In the genomic region with DNA sequence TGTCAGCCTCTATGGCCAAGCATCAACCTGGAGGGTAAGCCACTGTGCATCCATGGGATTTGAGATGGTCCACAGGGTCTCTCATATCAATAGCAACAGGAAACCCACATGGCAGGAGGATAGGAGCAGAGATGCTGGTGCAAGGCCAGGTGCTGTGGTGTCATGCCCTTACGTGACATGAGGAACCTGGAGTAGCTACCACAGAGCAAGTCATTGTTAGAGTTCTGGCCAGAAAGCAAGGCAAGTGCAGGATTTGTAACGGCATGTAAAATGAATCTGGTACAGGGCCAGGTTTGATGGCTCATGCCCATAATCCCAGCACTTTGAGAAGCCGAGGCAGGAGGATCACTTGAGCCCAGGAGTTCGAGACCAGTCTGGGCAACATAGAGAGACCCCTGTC, we compare ENCODE assay signal across 22 cellular contexts. TPM values are rescaled to one million over a fixed set of nuclear protein-coding genes. Genes with fewer than 3 reads are reported as not detected.
DNase-seq lines count a peak whose midpoint lies in the region; TF ChIP-seq lines count a peak whose summit lies in the region.
"Had no signal": no experiment of that assay in that cellular context is flagged by ENCODE, and none has a peak within 500 bp of the region (broad histone marks: within the 10 kb centered on the region; RNA-seq: fewer than 3 reads in every experiment).

No MANE protein-coding gene starts in this region.

- TF ChIP-seq CTCF in fibroblast of the aortic adventitia (IDR thresholded peaks at IDR 0.05; ENCODE audit: insufficient read depth, low read length) = no peak

- H3K36me3 ChIP-seq in BLaER1 = no peaks in the 10 kb centered on the region
- H3K36me3 ChIP-seq: brain microvascular endothelial cell, Peyer's patch had no signal

- H3K27me3 Mint-ChIP-seq in activated T-cell treated with anti-CD3 and anti-CD28 coated beads, Interleukin-2, amount 50 U/mL, for 24 hours = no peaks in the 10 kb centered on the region
- peaks cover 0 to 2% (median 2%) of the 10 kb centered on the region in 3 donors for H3K27me3 Mint-ChIP-seq in immature natural killer cell (ENCODE audit: low read depth in 3 of 3)
- H3K27me3 Mint-ChIP-seq: activated naive CD4-positive, alpha-beta T cell treated with anti-CD3 and anti-CD28 coated beads, Interleukin-2, amount 10 ng/mL, durations not matched to agents 7 days and 5 days; T-cell had no signal

- H3K9me3 ChIP-seq in BLaER1 = no peaks in the 10 kb centered on the region
- H3K9me3 ChIP-seq: Peyer's patch had no signal

- H3K4me3 ChIP-seq in BLaER1 (no peak overlapping the region), fibroblast of the aortic adventitia (ENCODE audit: low read depth, low read length) (no peak overlapping the region)
- H3K4me3 ChIP-seq: dorsolateral prefrontal cortex, Peyer's patch, smooth muscle cell had no signal

- no peak overlapping the region for H3K9ac ChIP-seq in BLaER1
- H3K9ac ChIP-seq: parathyroid adenoma had no signal

- DNase-seq in Kasumi-1 (lab: John Stamatoyannopoulos, UW) = peak; percentile 84 to 88
- DNase-seq in SKM-1 treated with dmso at 0.1 percent for 144 hours (lab: John Stamatoyannopoulos, UW; ENCODE audit: unreplicated experiment) = peak; percentile 77
- peak; percentile 17 for DNase-seq in fibroblast of the aortic adventitia (ENCODE audit: low read depth)
- DNase-seq in activated T-cell treated with anti-CD3 and anti-CD28 coated beads, Interleukin-2, amount 50 U/mL, for 24 hours = no peak
- no peak for DNase-seq in NCI-H146 treated with DMSO at 0.1 percent for 48 hours (lab: John Stamatoyannopoulos, UW; ENCODE audit: unreplicated experiment)
- no peak for DNase-seq in T-helper 1 cell
- DNase-seq in immature natural killer cell = no peak
- DNase-seq: activated CD4-positive, CD25-positive, alpha-beta regulatory T cell; activated CD8-positive, alpha-beta memory T cell treated with anti-CD3 and anti-CD28 coated beads, Interleukin-2, amount 50 U/mL, for 48 hours; DMS 273 treated with DMSO at 0.1 percent for 48 hours; left ventricle myocardium superior; NCI-H2029; NCI-H524 treated with DMSO at 0.1 percent for 48 hours had no signal

- peaks cover 17% of the 10 kb centered on the region for H3K4me1 ChIP-seq in BLaER1
- H3K4me1 ChIP-seq: parathyroid adenoma had no signal

- H3K4me2 ChIP-seq in BLaER1 = peak overlapping the region; percentile 44
- H3K4me2 ChIP-seq: smooth muscle cell had no signal

- no peaks in the 10 kb centered on the region for H3K36me3 Mint-ChIP-seq in activated T-cell treated with anti-CD3 and anti-CD28 coated beads, Interleukin-2, amount 50 U/mL, for 24 hours (ENCODE audit: low read depth)
- H3K36me3 Mint-ChIP-seq in immature natural killer cell = no peaks in the 10 kb centered on the region
- H3K36me3 Mint-ChIP-seq: activated naive CD4-positive, alpha-beta T cell treated with anti-CD3 and anti-CD28 coated beads, Interleukin-2, amount 10 ng/mL, durations not matched to agents 7 days and 5 days; stimulated activated effector memory CD8-positive, alpha-beta T cell treated with anti-CD3 and anti-CD28 coated beads, Interleukin-12 subunit alpha, Interleukin-12 subunit beta, amount 100 ng/mL, for 72 hours; T-cell had no signal

- peaks cover 10% of the 10 kb centered on the region for H3K4me1 Mint-ChIP-seq in activated T-cell treated with anti-CD3 and anti-CD28 coated beads, Interleukin-2, amount 50 U/mL, for 24 hours (ENCODE audit: low read depth)
- H3K4me1 Mint-ChIP-seq in immature natural killer cell = peaks cover 0 to 4% of the 10 kb centered on the region in 2 donors
- H3K4me1 Mint-ChIP-seq: stimulated activated effector memory CD8-positive, alpha-beta T cell treated with anti-CD3 and anti-CD28 coated beads, Interleukin-12 subunit alpha, Interleukin-12 subunit beta, amount 100 ng/mL, for 72 hours had no signal

- H3K27me3 ChIP-seq in BLaER1 = no peaks in the 10 kb centered on the region
- H3K27me3 ChIP-seq: brain microvascular endothelial cell, dorsolateral prefrontal cortex, Peyer's patch had no signal

- no peaks in the 10 kb centered on the region for H4K20me1 ChIP-seq in BLaER1

- no peak overlapping the region for H3K4me3 Mint-ChIP-seq in activated T-cell treated with anti-CD3 and anti-CD28 coated beads, Interleukin-2, amount 50 U/mL, for 24 hours
- no peak overlapping the region for H3K4me3 Mint-ChIP-seq in immature natural killer cell
- H3K4me3 Mint-ChIP-seq: activated naive CD4-positive, alpha-beta T cell treated with anti-CD3 and anti-CD28 coated beads, Interleukin-2, amount 10 ng/mL, durations not matched to agents 7 days and 5 days; stimulated activated effector memory CD8-positive, alpha-beta T cell treated with anti-CD3 and anti-CD28 coated beads, Interleukin-12 subunit alpha, Interleukin-12 subunit beta, amount 100 ng/mL, for 72 hours had no signal

- H3K27ac Mint-ChIP-seq in activated T-cell treated with anti-CD3 and anti-CD28 coated beads, Interleukin-2, amount 50 U/mL, for 24 hours = no peak overlapping the region
- no peak overlapping the region for H3K27ac Mint-ChIP-seq in immature natural killer cell
- H3K27ac Mint-ChIP-seq: activated naive CD4-positive, alpha-beta T cell treated with anti-CD3 and anti-CD28 coated beads, Interleukin-2, amount 10 ng/mL, durations not matched to agents 7 days and 5 days; stimulated activated effector memory CD8-positive, alpha-beta T cell treated with anti-CD3 and anti-CD28 coated beads, Interleukin-12 subunit alpha, Interleukin-12 subunit beta, amount 100 ng/mL, for 72 hours had no signal

- no peaks in the 10 kb centered on the region for H3K9me3 Mint-ChIP-seq in activated T-cell treated with anti-CD3 and anti-CD28 coated beads, Interleukin-2, amount 50 U/mL, for 24 hours
- H3K9me3 Mint-ChIP-seq in immature natural killer cell = no peaks in the 10 kb centered on the region
- H3K9me3 Mint-ChIP-seq: activated naive CD4-positive, alpha-beta T cell treated with anti-CD3 and anti-CD28 coated beads, Interleukin-2, amount 10 ng/mL, durations not matched to agents 7 days and 5 days; stimulated activated effector memory CD8-positive, alpha-beta T cell treated with anti-CD3 and anti-CD28 coated beads, Interleukin-12 subunit alpha, Interleukin-12 subunit beta, amount 100 ng/mL, for 72 hours; T-cell had no signal

- no peak overlapping the region for H3K27ac ChIP-seq in BLaER1
- H3K27ac ChIP-seq: brain microvascular endothelial cell, dorsolateral prefrontal cortex, parathyroid adenoma, Peyer's patch had no signal

RNA-seq across cellular contexts. Expression of a gene that starts 14.8 kb away (rescaled TPM):
- 1.4 and 2.3 TPM in 2 replicates for total RNA-seq in fibroblast of the aortic adventitia (ENCODE audit: low replicate concordance)
- polyA plus RNA-seq in immature natural killer cell = under 1 TPM in 1 of 3 donors, not detected in 2; 0.16 TPM

RNA-seq across cellular contexts. Expression of a gene that starts 50.8 kb away (rescaled TPM):
- total RNA-seq in fibroblast of the aortic adventitia (ENCODE audit: low replicate concordance) = 164 and 289 TPM in 2 replicates
- 100 to 1,000 TPM; 179 to 346 (median 238) TPM for polyA plus RNA-seq in immature natural killer cell

Comparison
In these comparisons a context has a peak if more than half of its experiments do, and no peak if none do; other contexts are left out.
1. DNase-seq: peak in Kasumi-1 (2 of 2), SKM-1 treated with dmso at 0.1 percent for 144 hours (single experiment) and fibroblast of the aortic adventitia (single experiment); none in activated T-cell treated with anti-CD3 and anti-CD28 coated beads, Interleukin-2, amount 50 U/mL, for 24 hours (single experiment), NCI-H146 treated with DMSO at 0.1 percent for 48 hours (single experiment), T-helper 1 cell (0 of 5) and immature natural killer cell (0 of 3).